In genomic region chr7:130987092-130987491, GRCh38 we compare ENCODE assay signal across 14 cellular contexts.
DNase-seq lines count a peak whose midpoint lies in the region; ATAC-seq and TF ChIP-seq lines count a peak whose summit lies in the region.
"Had no signal": no experiment of that assay in that cellular context is flagged by ENCODE, and none has a peak within 500 bp of the region (broad histone marks: within the 10 kb centered on the region; RNA-seq: fewer than 3 reads in every experiment).

No MANE protein-coding gene starts in this region.

- H4K20me1 ChIP-seq in GM23248 (ENCODE audit: insufficient read depth), result no peaks in the 10 kb centered on the region

- H3K9me2 ChIP-seq in GM23248 (ENCODE audit: insufficient read depth), result no peaks in the 10 kb centered on the region

- 80% methylated on average over 4 of the region's 4 CpGs for WGBS in GM23248 (ENCODE audit: low coverage in 1 of 2, low lambda C conversion rate in 2 of 2, missing lambda C conversion rate in 2 of 2), 2 experiments

- DNase-seq in GM23248 (no peak), RWPE1 (ENCODE audit: low spot score) (no peak), foreskin keratinocyte (peak in 1 of 2 donors; percentile 81), UCSD-AML1 (lab: John Stamatoyannopoulos, UW; ENCODE audit: unreplicated experiment) (no peak), DMS79 treated with DMSO at 0.1 percent for 48 hours (lab: John Stamatoyannopoulos, UW) (no peak), NOMO-1 treated with DMSO at 0.1 percent for 48 hours (lab: John Stamatoyannopoulos, UW; ENCODE audit: unreplicated experiment) (no peak)
- DNase-seq: activated naive CD4-positive, alpha-beta T cell treated with Interleukin-2 at 50 U/mL for 16 hours; MM.1S; mucosa of descending colon; NCI-H524 treated with DMSO at 0.1 percent for 48 hours; SHP77; WERI-Rb-1 had no signal

- peaks cover 6% of the 10 kb centered on the region for H3K36me3 ChIP-seq in GM23248 (ENCODE audit: low read depth)
- peaks cover 2 to 18% (median 12%) of the 10 kb centered on the region in 3 donors for H3K36me3 ChIP-seq in skeletal muscle tissue (ENCODE audit: control insufficient read depth in 3 of 3, insufficient read depth in 3 of 3, low read length in 3 of 3)
- H3K36me3 ChIP-seq: WERI-Rb-1 had no signal

- CTCF ChIA-PET in RWPE1 (lab: Yijun Ruan, JAX), result no interaction called here

- H3K4me1 ChIP-seq in GM23248 (ENCODE audit: insufficient read depth) (peaks cover 43% of the 10 kb centered on the region), foreskin keratinocyte (peaks cover 12% of the 10 kb centered on the region), skeletal muscle tissue (ENCODE audit: control insufficient read depth in 3 of 3, insufficient read depth in 3 of 3, low read length in 3 of 3) (peaks cover 33 to 56% (median 51%) of the 10 kb centered on the region in 3 donors)

- in situ Hi-C loops in GM23248 (cut with MboI), result no loop called here

- peaks cover 100% of the 10 kb centered on the region for H3K79me2 ChIP-seq in GM23248 (ENCODE audit: insufficient read depth)

- H3K9me3 ChIP-seq in GM23248 (ENCODE audit: low read depth), result no peaks in the 10 kb centered on the region
- H3K9me3 ChIP-seq in skeletal muscle tissue (ENCODE audit: control insufficient read depth in 3 of 3, low read length in 3 of 3), result no peaks in the 10 kb centered on the region
- H3K9me3 ChIP-seq: mucosa of descending colon had no signal

- no peak for TF ChIP-seq CTCF in RWPE1 (conservative IDR thresholded peaks at IDR 0.05; ENCODE audit: low read depth)
- TF ChIP-seq CTCF in foreskin keratinocyte (conservative IDR thresholded peaks at IDR 0.05), result no peak

- H3K9ac ChIP-seq in GM23248 (peak overlapping the region; percentile 69; the same call in 1 of the 2 replicates), skeletal muscle tissue (ENCODE audit: low read depth in 1 of 3, low read length in 3 of 3) (no peak overlapping the region)

- no peak overlapping the region for H2AFZ ChIP-seq in GM23248

- peak overlapping the region; percentile 64 for H3K4me2 ChIP-seq in GM23248 (ENCODE audit: unreplicated experiment)

- POLR2A ChIA-PET in RWPE1 (lab: Yijun Ruan, JAX; ENCODE audit: low non-redundant PET), result no interaction called here

- H3K27ac ChIP-seq in GM23248 (peak overlapping the region; percentile 83), RWPE1 (peak overlapping the region; percentile 2; the same call in 1 of the 2 replicates), foreskin keratinocyte (no peak overlapping the region), skeletal muscle tissue (ENCODE audit: low read depth, low read length) (peak overlapping the region; percentile 15)
- H3K27ac ChIP-seq: WERI-Rb-1 had no signal

- H3K4me3 ChIP-seq in GM23248 (no peak overlapping the region), skeletal muscle tissue (ENCODE audit: low read length in 3 of 3) (no peak overlapping the region)
- H3K4me3 ChIP-seq: GM12878, mucosa of descending colon had no signal

- peaks cover 64% of the 10 kb centered on the region for H3F3A ChIP-seq in GM23248 (ENCODE audit: insufficient read depth)

- no peaks in the 10 kb centered on the region for H3K27me3 ChIP-seq in GM23248 (replicated peaks; ENCODE audit: insufficient read depth)
- no peaks in the 10 kb centered on the region for H3K27me3 ChIP-seq in foreskin keratinocyte
- H3K27me3 ChIP-seq in skeletal muscle tissue (ENCODE audit: control insufficient read depth in 3 of 3, insufficient read depth in 3 of 3, low read length in 3 of 3), result no peaks in the 10 kb centered on the region

- ATAC-seq in foreskin keratinocyte, result peak; percentile 58
- ATAC-seq: GM12878, mucosa of descending colon had no signal
